Comparison of ENCODE assay signal across 17 cellular contexts in genomic region chr11:44311339-44312261, GRCh38. TPM values are rescaled to one million over a fixed set of nuclear protein-coding genes. Genes with fewer than 3 reads are reported as not detected.
"Had no signal": no experiment of that assay in that cellular context is flagged by ENCODE, and none has a peak within 500 bp of the region (broad histone marks: within the 10 kb centered on the region; RNA-seq: fewer than 3 reads in every experiment).

No MANE protein-coding gene starts in this region.

- ATAC-seq: activated T-cell treated with anti-CD3 and anti-CD28 coated beads, Interleukin-2, amount 50 U/mL, for 4 hours; heart left ventricle; right cardiac atrium; stimulated activated effector memory CD8-positive, alpha-beta T cell treated with anti-CD3 and anti-CD28 coated beads, Interleukin-12 subunit alpha, Interleukin-12 subunit beta, amount 100 ng/mL, for 72 hours; T-cell had no signal

- H3K9me3 ChIP-seq: heart left ventricle, neutrophil, transverse colon had no signal

- FAIRE-seq: frontal cortex had no signal

- H3K9me3 Mint-ChIP-seq: activated naive CD8-positive, alpha-beta T cell treated with anti-CD3 and anti-CD28 coated beads, Interleukin-2, amount 10 ng/mL, durations not matched to agents 7 days and 5 days; activated T-cell treated with anti-CD3 and anti-CD28 coated beads, Interleukin-2, amount 50 U/mL, for 4 hours; stimulated activated effector memory CD8-positive, alpha-beta T cell treated with anti-CD3 and anti-CD28 coated beads, Interleukin-12 subunit alpha, Interleukin-12 subunit beta, amount 100 ng/mL, for 72 hours; T-cell had no signal

- H3K4me3 ChIP-seq: smooth muscle cell, transverse colon had no signal

- H3K36me3 ChIP-seq: heart left ventricle, neutrophil, transverse colon had no signal

- H3K4me3 Mint-ChIP-seq: activated naive CD8-positive, alpha-beta T cell treated with anti-CD3 and anti-CD28 coated beads, Interleukin-2, amount 10 ng/mL, durations not matched to agents 7 days and 5 days; activated T-cell treated with anti-CD3 and anti-CD28 coated beads, Interleukin-2, amount 50 U/mL, for 4 hours had no signal

- H3K36me3 Mint-ChIP-seq: stimulated activated effector memory CD8-positive, alpha-beta T cell treated with anti-CD3 and anti-CD28 coated beads, Interleukin-12 subunit alpha, Interleukin-12 subunit beta, amount 100 ng/mL, for 72 hours; T-cell had no signal

- DNase-seq: activated CD4-positive, CD25-positive, alpha-beta regulatory T cell; activated gamma-delta T cell; activated T-cell treated with anti-CD3 and anti-CD28 coated beads, Interleukin-2, amount 50 U/mL, for 4 hours; anterior cingulate cortex; heart left ventricle; kidney glomerular epithelial cell; right cardiac atrium; substantia nigra; T-cell; transverse colon had no signal

- H3K27ac ChIP-seq: heart left ventricle, neutrophil, transverse colon had no signal

- H3K27ac Mint-ChIP-seq: activated naive CD8-positive, alpha-beta T cell treated with anti-CD3 and anti-CD28 coated beads, Interleukin-2, amount 10 ng/mL, durations not matched to agents 7 days and 5 days; stimulated activated effector memory CD8-positive, alpha-beta T cell treated with anti-CD3 and anti-CD28 coated beads, Interleukin-12 subunit alpha, Interleukin-12 subunit beta, amount 100 ng/mL, for 72 hours; T-cell had no signal

RNA-seq across cellular contexts. Expression of gene ALX4, which starts 1.7 kb away (rescaled TPM):
- total RNA-seq: activated naive CD8-positive, alpha-beta T cell treated with anti-CD3 and anti-CD28 coated beads, Interleukin-2, amount 10 ng/mL, durations not matched to agents 7 days and 5 days; activated T-cell treated with anti-CD3 and anti-CD28 coated beads, Interleukin-2, amount 50 U/mL, for 4 hours; liver; mesenteric fat pad; right cardiac atrium; smooth muscle cell; T-cell; transverse colon had no signal
- polyA plus RNA-seq: liver, smooth muscle cell had no signal
